In the genomic region with DNA sequence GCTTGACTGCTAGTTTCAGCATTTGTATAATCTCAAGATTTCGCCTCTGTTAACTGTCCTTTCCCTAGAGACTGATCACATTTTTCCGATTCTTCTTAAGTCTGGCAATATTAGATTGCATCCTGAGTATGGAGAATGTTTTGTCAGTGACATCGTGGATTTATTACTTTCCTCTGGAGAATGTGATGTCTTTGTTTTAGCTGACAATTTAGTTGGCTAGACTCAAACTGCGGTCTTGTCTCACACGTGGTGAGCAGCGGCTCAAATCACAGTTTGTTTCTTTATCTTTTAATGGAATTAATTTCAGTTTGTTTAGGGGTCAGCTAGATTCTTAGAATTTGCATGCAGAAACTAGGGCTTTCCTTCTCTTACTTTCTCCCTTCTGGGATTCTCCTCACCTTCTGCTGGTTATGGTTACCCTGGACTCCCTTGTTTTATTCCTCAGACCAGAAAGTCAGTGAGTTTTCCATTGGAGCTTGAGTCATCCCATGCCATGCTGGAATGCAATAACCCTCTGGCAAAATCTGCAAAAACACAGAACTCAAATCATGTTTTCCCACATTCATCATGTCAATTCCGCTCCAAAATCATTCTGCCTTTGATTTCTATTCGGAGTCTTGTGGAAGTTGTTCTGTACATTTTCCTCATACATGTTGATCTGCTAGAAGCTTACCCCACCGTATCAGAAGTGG, we compare ENCODE assay signal across 25 cellular contexts.
DNase-seq lines count a peak whose midpoint lies in the region; ATAC-seq and TF ChIP-seq lines count a peak whose summit lies in the region.
"Had no signal": no experiment of that assay in that cellular context is flagged by ENCODE, and none has a peak within 500 bp of the region (broad histone marks: within the 10 kb centered on the region; RNA-seq: fewer than 3 reads in every experiment).

No MANE protein-coding gene starts in this region.

- WGBS in GM23248 (ENCODE audit: low coverage in 1 of 2, low lambda C conversion rate in 2 of 2, missing lambda C conversion rate in 2 of 2), 2 experiments = 18 to 20% methylated on average over 9 of the region's 9 CpGs
- 50% methylated on average over 9 of the region's 9 CpGs for WGBS in smooth muscle cell (ENCODE audit: low lambda C conversion rate)

- H2AFZ ChIP-seq in GM23248 = peak overlapping the region; percentile 4; the same call in 1 of the 2 replicates
- H2AFZ ChIP-seq in smooth muscle cell (ENCODE audit: low read depth) = no peak overlapping the region
- H2AFZ ChIP-seq: parathyroid adenoma had no signal

- H3K4me2 ChIP-seq in GM23248 (ENCODE audit: unreplicated experiment) (peak overlapping the region; percentile 55), smooth muscle cell (peak overlapping the region; percentile 72)

- TF ChIP-seq CTCF in foreskin fibroblast (IDR thresholded peaks at IDR 0.05; ENCODE audit: low read depth, low read length) = no peak
- TF ChIP-seq CTCF in smooth muscle cell (IDR thresholded peaks at IDR 0.05; ENCODE audit: borderline replicate concordance, insufficient read depth, poor library complexity, severe bottlenecking) = no peak
- no peak for TF ChIP-seq CTCF in CD4-positive, alpha-beta T cell (IDR thresholded peaks at IDR 0.05)

- H3K9ac ChIP-seq in GM23248 (no peak overlapping the region), smooth muscle cell (ENCODE audit: low read depth) (no peak overlapping the region)
- H3K9ac ChIP-seq: parathyroid adenoma had no signal

- no peaks in the 10 kb centered on the region for H4K20me1 ChIP-seq in GM23248 (ENCODE audit: insufficient read depth)
- no peaks in the 10 kb centered on the region for H4K20me1 ChIP-seq in smooth muscle cell (ENCODE audit: low read depth)

- H3K36me3 Mint-ChIP-seq in CD4-positive, alpha-beta T cell (ENCODE audit: low read depth) = no peaks in the 10 kb centered on the region
- H3K36me3 Mint-ChIP-seq: naive B cell had no signal

- no peaks in the 10 kb centered on the region for H3K9me3 Mint-ChIP-seq in CD4-positive, alpha-beta T cell
- H3K9me3 Mint-ChIP-seq: activated naive CD4-positive, alpha-beta T cell treated with anti-CD3 and anti-CD28 coated beads for 36 hours; activated T-cell treated with anti-CD3 and anti-CD28 coated beads, Interleukin-2, amount 50 U/mL, for 24 hours had no signal

- H3K4me3 ChIP-seq in GM23248 (peak overlapping the region; percentile 30), foreskin fibroblast (ENCODE audit: low read depth in 1 of 2, low read length in 2 of 2) (no peak overlapping the region), smooth muscle cell (no peak overlapping the region)
- H3K4me3 ChIP-seq: colonic mucosa, sigmoid colon, SK-N-MC had no signal

- H3K79me2 ChIP-seq in GM23248 (ENCODE audit: insufficient read depth) (no peaks in the 10 kb centered on the region), smooth muscle cell (ENCODE audit: low read depth) (no peaks in the 10 kb centered on the region)
- H3K79me2 ChIP-seq: parathyroid adenoma had no signal

- H3K4me1 ChIP-seq in GM23248 (ENCODE audit: insufficient read depth) (no peaks in the 10 kb centered on the region), smooth muscle cell (ENCODE audit: low read depth) (no peaks in the 10 kb centered on the region)
- H3K4me1 ChIP-seq: colonic mucosa, parathyroid adenoma had no signal

- H3K9me3 ChIP-seq in GM23248 (ENCODE audit: low read depth) (no peaks in the 10 kb centered on the region), smooth muscle cell (replicated peaks; ENCODE audit: low read depth) (no peaks in the 10 kb centered on the region)
- no peaks in the 10 kb centered on the region for H3K9me3 ChIP-seq in CD4-positive, alpha-beta T cell (ENCODE audit: control insufficient read depth, low read length)
- H3K9me3 ChIP-seq: colonic mucosa, sigmoid colon had no signal

- ATAC-seq in CD4-positive, alpha-beta T cell (ENCODE audit: poor library complexity) = no peak
- ATAC-seq in HG02884 (IDR thresholded peaks at IDR 0.05; ENCODE audit: unreplicated experiment) = no peak
- ATAC-seq: activated CD8-positive, alpha-beta T cell treated with anti-CD3 and anti-CD28 coated beads, Interleukin-2, amount 10 ng/mL, durations not matched to agents 7 days and 5 days; Panc1; stimulated activated naive CD8-positive, alpha-beta T cell treated with anti-CD3 and anti-CD28 coated beads, Interleukin-15, Interleukin-2, amounts not matched to agents 100 U/mL and 50 U/mL, for 24 hours had no signal

- DNase-seq in GM23248 (peak; percentile 66), astrocyte of the hippocampus (ENCODE audit: low read depth, low spot score) (peak; percentile 14), foreskin fibroblast (peak; percentile 36 to 69), smooth muscle cell (lab: John Stamatoyannopoulos, UW; ENCODE audit: unreplicated experiment) (no peak), DMS114 treated with DMSO at 0.1 percent for 48 hours (lab: John Stamatoyannopoulos, UW; ENCODE audit: unreplicated experiment) (no peak), NCI-H524 treated with DMSO at 0.1 percent for 48 hours (lab: John Stamatoyannopoulos, UW) (no peak)
- no peak for DNase-seq in CD4-positive, alpha-beta T cell
- DNase-seq: activated CD8-positive, alpha-beta T cell treated with anti-CD3 and anti-CD28 coated beads, Interleukin-2, amount 10 ng/mL, durations not matched to agents 7 days and 5 days; activated naive CD4-positive, alpha-beta T cell treated with anti-CD3 and anti-CD28 coated beads for 36 hours; activated T-cell treated with anti-CD3 and anti-CD28 coated beads, Interleukin-2, amount 50 U/mL, for 24 hours; aorta; colonic mucosa; HCEC 1CT; naive B cell; NCI-H1417 treated with DMSO at 0.1 percent for 48 hours; NCI-H2171 treated with DMSO at 0.1 percent for 48 hours; NCI-H748 treated with DMSO at 0.1 percent for 48 hours; sigmoid colon; stimulated activated CD4-positive, alpha-beta T cell treated with anti-CD3 and anti-CD28 coated beads, Interleukin-1b, Interleukin-23, amount 100 ng/mL, for 48 hours; stimulated activated naive CD8-positive, alpha-beta T cell treated with anti-CD3 and anti-CD28 coated beads, Interleukin-15, Interleukin-2, amounts not matched to agents 100 U/mL and 50 U/mL, for 24 hours; T1000 had no signal

- no peak overlapping the region for H3K4me3 Mint-ChIP-seq in CD4-positive, alpha-beta T cell
- H3K4me3 Mint-ChIP-seq: activated CD8-positive, alpha-beta T cell treated with anti-CD3 and anti-CD28 coated beads, Interleukin-2, amount 10 ng/mL, durations not matched to agents 7 days and 5 days; activated naive CD4-positive, alpha-beta T cell treated with anti-CD3 and anti-CD28 coated beads for 36 hours; activated T-cell treated with anti-CD3 and anti-CD28 coated beads, Interleukin-2, amount 50 U/mL, for 24 hours; naive B cell had no signal

- no peak overlapping the region for H3K27ac Mint-ChIP-seq in CD4-positive, alpha-beta T cell
- H3K27ac Mint-ChIP-seq: activated CD8-positive, alpha-beta T cell treated with anti-CD3 and anti-CD28 coated beads, Interleukin-2, amount 10 ng/mL, durations not matched to agents 7 days and 5 days; activated naive CD4-positive, alpha-beta T cell treated with anti-CD3 and anti-CD28 coated beads for 36 hours; activated T-cell treated with anti-CD3 and anti-CD28 coated beads, Interleukin-2, amount 50 U/mL, for 24 hours had no signal

- no peaks in the 10 kb centered on the region for H3K27me3 ChIP-seq in GM23248 (replicated peaks; ENCODE audit: insufficient read depth)
- H3K27me3 ChIP-seq in smooth muscle cell (ENCODE audit: low read depth) = no peaks in the 10 kb centered on the region
- no peaks in the 10 kb centered on the region for H3K27me3 ChIP-seq in CD4-positive, alpha-beta T cell (ENCODE audit: control insufficient read depth, insufficient read depth, low read length)
- H3K27me3 ChIP-seq: colonic mucosa, sigmoid colon had no signal

- in situ Hi-C loops in GM23248 (cut with MboI) = no loop called here

- intact Hi-C loops in CD4-positive, alpha-beta T cell (cut with DNase I, micrococcal nuclease) = no loop called here

- H3K9me2 ChIP-seq in GM23248 (ENCODE audit: insufficient read depth) = no peaks in the 10 kb centered on the region

- no peaks in the 10 kb centered on the region for H3K4me1 Mint-ChIP-seq in CD4-positive, alpha-beta T cell (ENCODE audit: low read depth)
- H3K4me1 Mint-ChIP-seq: naive B cell had no signal

- H3K36me3 ChIP-seq in GM23248 (ENCODE audit: low read depth) = no peaks in the 10 kb centered on the region
- no peaks in the 10 kb centered on the region for H3K36me3 ChIP-seq in smooth muscle cell (ENCODE audit: low read depth)
- H3K36me3 ChIP-seq: colonic mucosa, sigmoid colon had no signal

- POLR2A ChIA-PET in CD4-positive, alpha-beta T cell (lab: Charles Lee) = no interaction called here

- H3F3A ChIP-seq in GM23248 (ENCODE audit: insufficient read depth) (no peaks in the 10 kb centered on the region), smooth muscle cell (ENCODE audit: low read depth) (no peaks in the 10 kb centered on the region)

- CTCF ChIA-PET in CD4-positive, alpha-beta T cell (lab: Charles Lee) = no interaction called here

- no peaks in the 10 kb centered on the region for H3K27me3 Mint-ChIP-seq in CD4-positive, alpha-beta T cell

- no peak overlapping the region for H3K27ac ChIP-seq in GM23248
- no peak overlapping the region for H3K27ac ChIP-seq in smooth muscle cell (ENCODE audit: low read depth)
- no peak overlapping the region for H3K27ac ChIP-seq in CD4-positive, alpha-beta T cell (ENCODE audit: low read depth, low read length)
- H3K27ac ChIP-seq: colonic mucosa, parathyroid adenoma, sigmoid colon, SK-N-MC had no signal

Comparison
In these comparisons a context has a peak if more than half of its experiments do, and no peak if none do; other contexts are left out.
1. DNase-seq: peak in GM23248 (single experiment), astrocyte of the hippocampus (single experiment) and foreskin fibroblast (2 of 2); none in smooth muscle cell (single experiment), DMS114 treated with DMSO at 0.1 percent for 48 hours (single experiment), CD4-positive, alpha-beta T cell (0 of 10) and NCI-H524 treated with DMSO at 0.1 percent for 48 hours (single experiment).